Comparison of ENCODE assay signal across 23 cellular contexts in the genomic region with DNA sequence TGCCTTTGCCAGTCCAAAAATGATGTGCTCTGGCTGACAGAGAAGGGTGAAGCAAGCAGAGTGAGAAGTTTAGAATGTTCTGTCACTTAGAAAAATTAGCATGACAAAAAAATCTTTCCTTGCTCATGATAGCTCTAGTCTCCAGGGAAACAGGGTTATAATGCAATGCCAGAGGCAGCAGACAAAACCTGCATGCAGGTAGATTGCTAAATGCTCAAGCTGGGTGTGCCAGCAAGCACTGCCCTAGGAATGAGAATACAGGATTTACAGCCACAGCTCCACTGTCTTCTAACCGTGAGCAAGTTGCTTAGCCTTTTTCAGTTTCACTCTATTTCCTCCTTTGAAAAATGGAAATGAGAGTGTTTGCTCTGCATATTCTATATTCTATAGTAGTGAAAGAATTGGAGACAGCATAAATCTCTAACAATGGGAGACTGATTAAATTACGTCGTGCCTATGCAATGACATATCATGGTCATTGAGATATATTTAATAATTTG.
"Had no signal": no experiment of that assay in that cellular context is flagged by ENCODE, and none has a peak within 500 bp of the region (broad histone marks: within the 10 kb centered on the region; RNA-seq: fewer than 3 reads in every experiment).

No MANE protein-coding gene starts in this region.

- ATAC-seq: gastroesophageal sphincter, left colon, left ventricle myocardium superior, right cardiac atrium had no signal

- H3K4me3 ChIP-seq: colonic mucosa, esophagus squamous epithelium, gastroesophageal sphincter, lung, ovary, stomach, thoracic aorta, upper lobe of left lung, uterus had no signal

- H3K27me3 ChIP-seq: colonic mucosa, esophagus squamous epithelium, gastroesophageal sphincter, neutrophil, ovary, stomach, upper lobe of left lung, uterus had no signal

- H3K36me3 ChIP-seq: colonic mucosa, esophagus squamous epithelium, gastroesophageal sphincter, neutrophil, ovary, stomach, thoracic aorta, upper lobe of left lung, uterus had no signal

- H3K9me3 ChIP-seq: colonic mucosa, esophagus squamous epithelium, gastroesophageal sphincter, neutrophil, ovary, stomach, thoracic aorta, upper lobe of left lung, uterus had no signal

- H3K4me1 ChIP-seq: colonic mucosa, esophagus squamous epithelium, gastroesophageal sphincter, stomach, upper lobe of left lung, uterus had no signal

- H3K27ac ChIP-seq: colonic mucosa, esophagus squamous epithelium, gastroesophageal sphincter, neutrophil, ovary, stomach, thoracic aorta, upper lobe of left lung, uterus had no signal

- H3K9me3 Mint-ChIP-seq: nephron had no signal

- DNase-seq: colonic mucosa; dermis blood vessel endothelial cell; esophagus squamous epithelium; foreskin fibroblast; glutamatergic neuron; left colon; left ventricle myocardium superior; mesenchymal stem cell; naive B cell; ovary; right cardiac atrium; small intestine; stimulated activated CD4-positive, alpha-beta T cell treated with anti-CD3 and anti-CD28 coated beads, Interleukin-12 subunit alpha, Interleukin-12 subunit beta, amount 100 ng/mL, for 4 hours; stimulated activated naive CD4-positive, alpha-beta T cell; stomach; substantia nigra; upper lobe of left lung; uterus had no signal

- H3K27ac Mint-ChIP-seq: naive B cell, nephron had no signal

- H3K36me3 Mint-ChIP-seq: naive B cell had no signal

- H3K4me1 Mint-ChIP-seq: naive B cell, nephron had no signal

- FAIRE-seq: small intestine had no signal

- H3K4me3 Mint-ChIP-seq: naive B cell, nephron had no signal
